12 cellular contexts compared by ENCODE assay signal in genomic region chr3:188978772-188979171, GRCh38.
DNase-seq lines count a peak whose midpoint lies in the region; ATAC-seq, FAIRE-seq and TF ChIP-seq lines count a peak whose summit lies in the region.
"Had no signal": no experiment of that assay in that cellular context is flagged by ENCODE, and none has a peak within 500 bp of the region (broad histone marks: within the 10 kb centered on the region; RNA-seq: fewer than 3 reads in every experiment).

No MANE protein-coding gene starts in this region.

- no peak overlapping the region for H2BK120ac ChIP-seq in H1 (replicated peaks; ENCODE audit: low read depth, low read length)

- H2BK20ac ChIP-seq in H1 (ENCODE audit: low read length): no peak overlapping the region

- DNase-seq in AG08396 (ENCODE audit: low spot score): peak; percentile 10
- peak; percentile 32 for DNase-seq in MG63
- no peak for DNase-seq in H1 (ENCODE audit: low read depth in 1 of 2, low spot score in 2 of 2)
- peak; percentile 57 for DNase-seq in myocyte (ENCODE audit: low read depth)
- no peak for DNase-seq in NCI-H226
- no peak for DNase-seq in C1 segment of cervical spinal cord (lab: John Stamatoyannopoulos, UW)
- DNase-seq: CD4-positive, alpha-beta T cell; endodermal cell; spleen; stimulated activated naive CD8-positive, alpha-beta T cell treated with anti-CD3 and anti-CD28 coated beads, Interleukin-15, Interleukin-2, amounts not matched to agents 100 U/mL and 50 U/mL, for 24 hours had no signal

- no peak for FAIRE-seq in H1 (lab: Jason Lieb, UNC)

- no peak overlapping the region for H3K23ac ChIP-seq in H1 (ENCODE audit: insufficient read length)

- TF ChIP-seq POLR2A in H1 (IDR thresholded peaks at IDR 0.05; ENCODE audit: control extremely low read depth in 1 of 2, low read depth in 2 of 2, low read length in 2 of 2): no peak

- ATAC-seq in GM18511 (IDR thresholded peaks at IDR 0.05; ENCODE audit: unreplicated experiment) (no peak), HG03097 (IDR thresholded peaks at IDR 0.05; ENCODE audit: low FRiP score, unreplicated experiment) (no peak)
- ATAC-seq: stimulated activated naive CD8-positive, alpha-beta T cell treated with anti-CD3 and anti-CD28 coated beads, Interleukin-15, Interleukin-2, amounts not matched to agents 100 U/mL and 50 U/mL, for 24 hours had no signal

- no peak overlapping the region for H2AFZ ChIP-seq in H1 (ENCODE audit: low read length)

- no peak overlapping the region for H3K56ac ChIP-seq in H1 (replicated peaks; ENCODE audit: insufficient read length, low read depth, low read length)

- no peaks in the 10 kb centered on the region for H4K20me1 ChIP-seq in H1 (replicated peaks in 1 of 2; ENCODE audit: control insufficient read depth in 1 of 2, insufficient read depth in 2 of 2, low read length in 2 of 2)

- no peak overlapping the region for H3K4ac ChIP-seq in H1 (replicated peaks; ENCODE audit: insufficient read length, low read depth, low read length)

- no peaks in the 10 kb centered on the region for H3K79me1 ChIP-seq in H1 (ENCODE audit: low read depth, low read length)

- H3K9me3 ChIP-seq in MG63 (no peaks in the 10 kb centered on the region), H1 (ENCODE audit: insufficient read depth in 2 of 2, low read depth in 1 of 2, low read length in 1 of 2) (no peaks in the 10 kb centered on the region)
- H3K9me3 ChIP-seq: spleen had no signal

- H3K4me1 ChIP-seq in H1 (replicated peaks in 1 of 4; ENCODE audit: control insufficient read depth in 3 of 4, insufficient read depth in 4 of 4, low read length in 3 of 4): no peaks in the 10 kb centered on the region; a peak in 1 of 7 replicates

- H3K9ac ChIP-seq in H1 (replicated peaks in 1 of 4; ENCODE audit: extremely low read depth in 1 of 4, low read depth in 3 of 4, low read length in 3 of 4): no peak overlapping the region

- H2BK12ac ChIP-seq in H1 (ENCODE audit: low read depth, low read length): no peak overlapping the region

- WGBS in H1 (ENCODE audit: extremely low coverage in 1 of 2, insufficient coverage in 1 of 2, insufficient read length in 1 of 2, insufficient replicate concordance in 2 of 2, low coverage in 1 of 2, low lambda C conversion rate in 2 of 2, missing lambda C conversion rate in 1 of 2), 2 experiments: 89% methylated on average over 4 of the region's 4 CpGs; no CpG with 5 or more reads in 1 of the 2 experiments

- no peak overlapping the region for H3K18ac ChIP-seq in H1 (ENCODE audit: extremely low read depth, low read length)

- no peak overlapping the region for H4K5ac ChIP-seq in H1 (ENCODE audit: insufficient read length, low read depth, low read length)

- POLR2A ChIA-PET in H1 (lab: Charles Lee; ENCODE audit: partially characterized antibody): no interaction called here

- no peak overlapping the region for H4K8ac ChIP-seq in H1 (ENCODE audit: extremely low read depth, insufficient read depth, low read length)

- H3K14ac ChIP-seq in H1 (ENCODE audit: insufficient read length): no peak overlapping the region

- H2BK15ac ChIP-seq in H1 (ENCODE audit: low read length): no peak overlapping the region

- no peak overlapping the region for H2BK5ac ChIP-seq in H1 (ENCODE audit: low read depth, low read length)

- no peak for TF ChIP-seq RAD21 in H1 (IDR thresholded peaks at IDR 0.05 in 1 of 2, conservative IDR thresholded peaks at IDR 0.05 in 1 of 2; ENCODE audit: low read depth in 2 of 2, low read length in 2 of 2)

- no peak overlapping the region for H4K91ac ChIP-seq in H1 (replicated peaks; ENCODE audit: insufficient read length, low read length)

- H3K79me2 ChIP-seq in H1 (ENCODE audit: control insufficient read depth in 1 of 2, insufficient read depth in 2 of 2, low read length in 2 of 2): no peaks in the 10 kb centered on the region

- H3K4me2 ChIP-seq in H1 (ENCODE audit: insufficient read depth in 1 of 2, low read depth in 2 of 2, low read length in 2 of 2): no peak overlapping the region

- H3K36me3 ChIP-seq in MG63: no peaks in the 10 kb centered on the region
- no peaks in the 10 kb centered on the region; a peak in 1 of 8 replicates for H3K36me3 ChIP-seq in H1 (ENCODE audit: control insufficient read depth in 2 of 4, insufficient read depth in 4 of 4, low read length in 3 of 4)
- H3K36me3 ChIP-seq: spleen had no signal

- H3K27ac ChIP-seq in H1 (ENCODE audit: low read depth, low read length): no peak overlapping the region
- H3K27ac ChIP-seq: spleen had no signal

- no peak for TF ChIP-seq CTCF in H1 (IDR thresholded peaks at IDR 0.05; ENCODE audit: control extremely low read depth in 1 of 3, insufficient read depth in 1 of 3, low read depth in 1 of 3, low read length in 3 of 3)

- no peak overlapping the region for H2AK5ac ChIP-seq in H1 (ENCODE audit: low read depth, low read length)

- H3K4me3 ChIP-seq in MG63: no peak overlapping the region
- H3K4me3 ChIP-seq in H1 (ENCODE audit: extremely low read depth in 1 of 4, insufficient read depth in 2 of 4, low read depth in 3 of 4, low read length in 4 of 4): no peak overlapping the region
- H3K4me3 ChIP-seq: spleen had no signal

- CTCF ChIA-PET in H1 (lab: Charles Lee; ENCODE audit: partially characterized antibody): interaction anchor here (1.1 to 2.0 kb wide), 2 partner anchors 65 to 71 kb away, joined by 3 to 5 read pairs; no protein-coding TSS in a partner anchor

- H3K27me3 ChIP-seq in MG63 (peaks cover 2% of the 10 kb centered on the region; the same call in 1 of the 2 replicates), H1 (replicated peaks in 1 of 4; ENCODE audit: control insufficient read depth in 3 of 4, extremely low read depth in 1 of 4, insufficient read depth in 3 of 4, low read length in 3 of 4) (no peaks in the 10 kb centered on the region)

- TF ChIP-seq EP300 in H1 (IDR thresholded peaks at IDR 0.05; ENCODE audit: borderline replicate concordance in 1 of 2, low read depth in 2 of 2, low read length in 2 of 2): no peak

- H3K23me2 ChIP-seq in H1 (ENCODE audit: low read depth, low read length): no peaks in the 10 kb centered on the region

TF ChIP-seq in H1, 55 proteins besides CTCF, POLR2A, EP300 and RAD21:
- no peak for TF ChIP-seq RBBP5 (IDR thresholded peaks at IDR 0.05; ENCODE audit: borderline replicate concordance, low read depth, low read length)
- no peak for TF ChIP-seq HDAC6 (IDR thresholded peaks at IDR 0.05; ENCODE audit: low read depth, low read length)
- TF ChIP-seq NRF1 (IDR thresholded peaks at IDR 0.05; ENCODE audit: low read depth, low read length): no peak
- TF ChIP-seq JUND (IDR thresholded peaks at IDR 0.05; ENCODE audit: low read length): peak; percentile 43; the same call in 1 of the 2 replicates

Comparison
In these comparisons a context has a peak if more than half of its experiments do, and no peak if none do; other contexts are left out.
1. DNase-seq: peak in AG08396 (single experiment), MG63 (single experiment) and myocyte (single experiment); none in H1 (0 of 2), NCI-H226 (single experiment) and C1 segment of cervical spinal cord (0 of 14).